Comparison of ENCODE assay signal across 8 cellular contexts in genomic region chr1:12617511-12617900, GRCh38. TPM values are rescaled to one million over a fixed set of nuclear protein-coding genes. Genes with fewer than 3 reads are reported as not detected.
A peak's percentile ranks its signal among the peaks of the same experiment; 100 is the strongest.
DNase-seq lines count a peak whose midpoint lies in the region; TF ChIP-seq lines count a peak whose summit lies in the region.

No MANE protein-coding gene starts in this region.

- peak overlapping the region; percentile 95 for H3K9ac ChIP-seq in NT2/D1 (ENCODE audit: insufficient read length, low read depth)
- H3K9ac ChIP-seq in mesendoderm (ENCODE audit: low read length), result peak overlapping the region; percentile 55

- H3K9me3 ChIP-seq in NT2/D1 (ENCODE audit: insufficient read depth, low read length), result no peaks in the 10 kb centered on the region

- H3K79me1 ChIP-seq in mesendoderm (ENCODE audit: low read length), result no peaks in the 10 kb centered on the region

- H3K27ac Mint-ChIP-seq in CD14-positive monocyte (peak overlapping the region in 5 of 7 donors; percentile 31 to 88 (median 84)), brain (peak overlapping the region; percentile 94 to 97 (median 95)), type B pancreatic cell (peak overlapping the region; percentile 98)

- H3K36me3 ChIP-seq in NT2/D1 (ENCODE audit: insufficient read depth, insufficient read length, low read length) (peaks cover 4% of the 10 kb centered on the region), mesendoderm (ENCODE audit: control insufficient read depth, insufficient read depth, low read length) (no peaks in the 10 kb centered on the region)

- no CpG with 5 or more reads among the region's 13 CpGs for WGBS in mesendoderm (ENCODE audit: extremely low coverage, insufficient coverage, low lambda C conversion rate)

- H2BK120ac ChIP-seq in mesendoderm (ENCODE audit: low read depth, low read length), result no peak overlapping the region

- peak overlapping the region; percentile 88 for H3K4me2 ChIP-seq in mesendoderm (ENCODE audit: low read length)

- peaks cover 9% of the 10 kb centered on the region for H3K4me1 ChIP-seq in NT2/D1 (ENCODE audit: insufficient read depth, insufficient read length)
- peaks cover 7% of the 10 kb centered on the region for H3K4me1 ChIP-seq in mesendoderm (ENCODE audit: control insufficient read depth, low read depth, low read length)

- H3K27me3 ChIP-seq in NT2/D1 (ENCODE audit: insufficient read depth, insufficient read length) (no peaks in the 10 kb centered on the region), mesendoderm (ENCODE audit: insufficient read depth, low read length, poor library complexity) (no peaks in the 10 kb centered on the region)

- H3K36me3 Mint-ChIP-seq in CD14-positive monocyte, result peaks cover 7 to 20% of the 10 kb centered on the region in 2 donors
- H3K36me3 Mint-ChIP-seq in brain, result peaks cover 23% of the 10 kb centered on the region
- peaks cover 25% of the 10 kb centered on the region for H3K36me3 Mint-ChIP-seq in type B pancreatic cell

- peaks cover 0 to 10% (median 5%) of the 10 kb centered on the region in 7 donors for H3K9me3 Mint-ChIP-seq in CD14-positive monocyte
- H3K9me3 Mint-ChIP-seq in brain, result peaks cover 0 to 12% (median 0%) of the 10 kb centered on the region in 5 experiments
- H3K9me3 Mint-ChIP-seq in type B pancreatic cell, result no peaks in the 10 kb centered on the region

- H4K5ac ChIP-seq in mesendoderm (ENCODE audit: low read length), result no peak overlapping the region

- H3K23ac ChIP-seq in mesendoderm (ENCODE audit: low read length), result no peak overlapping the region

- H3K27me3 Mint-ChIP-seq in CD14-positive monocyte (ENCODE audit: low read depth in 3 of 3) (peaks cover 35 to 46% (median 43%) of the 10 kb centered on the region in 3 donors), brain (peaks cover 37% of the 10 kb centered on the region), type B pancreatic cell (peaks cover 2% of the 10 kb centered on the region)

- H2BK15ac ChIP-seq in mesendoderm (replicated peaks; ENCODE audit: low read depth), result no peak overlapping the region

- no peak overlapping the region for H3K4ac ChIP-seq in mesendoderm (ENCODE audit: low read depth, low read length)

- peak overlapping the region; percentile 89 for H3K56ac ChIP-seq in mesendoderm (ENCODE audit: low read length)

- H4K8ac ChIP-seq in mesendoderm (ENCODE audit: low read depth, low read length), result no peak overlapping the region

- DNase-seq in CD14-positive monocyte (ENCODE audit: low spot score) (no peak), NT2/D1 (ENCODE audit: low read depth, low spot score) (no peak), mesendoderm (peak; percentile 54), type B pancreatic cell (ENCODE audit: extremely low spot score, unreplicated experiment) (no peak), retina (no peak), NCI-H748 (lab: John Stamatoyannopoulos, UW; ENCODE audit: unreplicated experiment) (no peak), SHP77 (lab: John Stamatoyannopoulos, UW) (no peak)

- H3K4me3 Mint-ChIP-seq in CD14-positive monocyte (peak overlapping the region; percentile 96 to 98), brain (peak overlapping the region; percentile 93 to 98 (median 96)), type B pancreatic cell (peak overlapping the region; percentile 99)

- TF ChIP-seq CTCF in CD14-positive monocyte (IDR thresholded peaks at IDR 0.05), result no peak
- no peak for TF ChIP-seq CTCF in brain (conservative IDR thresholded peaks at IDR 0.05)
- TF ChIP-seq CTCF in type B pancreatic cell (conservative IDR thresholded peaks at IDR 0.05), result no peak

- peak overlapping the region; percentile 40 for H3K27ac ChIP-seq in mesendoderm (ENCODE audit: low read depth, low read length)

- H3K18ac ChIP-seq in mesendoderm (ENCODE audit: low read length), result peak overlapping the region; percentile 6

- H3K4me3 ChIP-seq in NT2/D1 (ENCODE audit: insufficient read length, low read depth) (peak overlapping the region; percentile 76), mesendoderm (ENCODE audit: low read length) (peak overlapping the region; percentile 76)

- H3K4me1 Mint-ChIP-seq in CD14-positive monocyte (peaks cover 59% of the 10 kb centered on the region), brain (peaks cover 70% of the 10 kb centered on the region), type B pancreatic cell (ENCODE audit: unreplicated experiment) (peaks cover 54% of the 10 kb centered on the region)

- no peak overlapping the region for H2BK5ac ChIP-seq in mesendoderm (ENCODE audit: low read length)

- no peaks in the 10 kb centered on the region for H3K79me2 ChIP-seq in mesendoderm (ENCODE audit: control insufficient read depth, insufficient read depth, low read length)

- no peak overlapping the region for H2AK5ac ChIP-seq in mesendoderm (ENCODE audit: low read length)

- intact Hi-C loops in CD14-positive monocyte (cut with micrococcal nuclease), result loop anchor here in 1 of 2 donors (2.0 kb wide), 1 partner anchor 21 kb away; no protein-coding TSS in a partner anchor

RNA-seq across cellular contexts. Expression of gene DHRS3, which starts 0.5 kb away (rescaled TPM):
- polyA plus RNA-seq in CD14-positive monocyte (under 1 TPM; 0.29 to 0.59 TPM), brain (ENCODE audit: insufficient read depth, low read depth, low replicate concordance) (15.9 TPM)
- polyA plus RNA-seq in mesendoderm (2013, experiment 1 of 2), result 2.5 TPM
- polyA plus RNA-seq in mesendoderm (2013, experiment 2 of 2), result 2.8 TPM
- 143 and 276 TPM in 2 replicates for total RNA-seq in type B pancreatic cell (ENCODE audit: low replicate concordance)

RNA-seq across cellular contexts. Expression of gene AADACL4, which starts 26.4 kb away (rescaled TPM):
- not detected for polyA plus RNA-seq in CD14-positive monocyte
- polyA plus RNA-seq in brain (ENCODE audit: insufficient read depth, low read depth, low replicate concordance), result not detected
- polyA plus RNA-seq in mesendoderm (2013, experiment 1 of 2), result not detected
- polyA plus RNA-seq in mesendoderm (2013, experiment 2 of 2), result not detected
- not detected in 2 replicates for total RNA-seq in type B pancreatic cell (ENCODE audit: low replicate concordance)

Comparison
In these comparisons a context has a peak if more than half of its experiments do, and no peak if none do; other contexts are left out.
1. RNA of gene DHRS3, which starts 0.5 kb away (polyA plus RNA-seq): 15.9 TPM in brain (single experiment); 0.29 to 0.59 TPM in CD14-positive monocyte; every median in the first group is over 10 times any median in the second.
2. Peak in every context shown above with its lines, with median percentiles within 50 percentile points of each other: H3K27ac Mint-ChIP-seq and H3K4me3 Mint-ChIP-seq.